Comparison of ENCODE assay signal across 24 cellular contexts in the genomic region with DNA sequence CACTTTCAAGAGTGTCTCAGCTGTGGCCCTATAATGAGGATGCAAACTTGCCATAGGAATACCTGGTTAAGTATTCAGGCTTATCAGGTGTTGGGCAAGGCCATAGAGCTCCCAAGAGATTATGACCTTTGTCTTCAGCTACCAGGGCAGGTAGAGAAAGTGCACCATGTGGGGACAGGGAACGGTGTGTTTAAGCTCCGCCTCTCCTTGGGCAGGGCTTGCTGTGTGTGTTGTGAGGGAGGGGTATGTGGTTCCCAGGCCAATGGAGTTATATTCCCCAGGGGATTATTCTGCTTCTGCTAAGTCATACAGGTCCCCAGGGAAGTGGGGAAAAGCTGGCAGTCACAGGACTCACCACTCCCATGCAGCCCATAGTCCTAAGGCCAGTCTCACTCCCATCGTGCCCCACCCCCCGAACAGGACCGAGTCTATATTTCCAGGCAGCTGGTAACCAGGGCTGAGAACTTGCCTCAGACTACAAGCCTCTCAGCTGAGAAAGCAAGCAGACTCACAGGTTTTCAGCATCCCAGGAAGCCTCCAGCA.
"Had no signal": no experiment of that assay in that cellular context is flagged by ENCODE, and none has a peak within 500 bp of the region (broad histone marks: within the 10 kb centered on the region; RNA-seq: fewer than 3 reads in every experiment).

No MANE protein-coding gene starts in this region.

- FAIRE-seq: islet of Langerhans had no signal

- ATAC-seq: heart left ventricle; lower lobe of right lung; right lobe of liver; stimulated activated memory B cell treated with anti-CD40 and anti-IgM and Interleukin-4, amounts not matched to agents 10 μg/mL and 1 μg/mL and 100 μg/mL, for 72 hours had no signal

- H3K4me3 Mint-ChIP-seq: memory B cell; naive B cell; nephron; stimulated activated memory B cell treated with anti-CD40 and anti-IgM and Interleukin-4, amounts not matched to agents 10 μg/mL and 1 μg/mL and 100 μg/mL, for 72 hours; stimulated activated naive CD8-positive, alpha-beta T cell treated with anti-CD3 and anti-CD28 coated beads, Interleukin-15, Interleukin-2, amounts not matched to agents 100 ng/mL and 50 ng/mL, for 24 hours had no signal

- H3K4me1 ChIP-seq: heart left ventricle, left ventricle myocardium inferior, lower lobe of right lung, parathyroid adenoma, prostate gland, right lobe of liver, spleen, tibial artery, upper lobe of left lung, uterus had no signal

- H3K27me3 ChIP-seq: heart left ventricle, right lobe of liver, spleen, tibial artery, upper lobe of left lung, uterus had no signal

- H3K4me3 ChIP-seq: coronary artery, heart left ventricle, left ventricle myocardium inferior, lower lobe of right lung, prostate gland, right lobe of liver, spleen, tibial artery, upper lobe of left lung, uterus had no signal

- H3K36me3 Mint-ChIP-seq: memory B cell; naive B cell; stimulated activated memory B cell treated with anti-CD40 and anti-IgM and Interleukin-4, amounts not matched to agents 10 μg/mL and 1 μg/mL and 100 μg/mL, for 72 hours had no signal

- H3K36me3 ChIP-seq: heart left ventricle, left ventricle myocardium inferior, lower lobe of right lung, prostate gland, right lobe of liver, spleen, tibial artery, upper lobe of left lung, uterus had no signal

- DNase-seq: effector CD4-positive, alpha-beta T cell; foreskin melanocyte; heart left ventricle; hippocampal formation; left ventricle myocardium inferior; lower lobe of right lung; midbrain; naive B cell; right lobe of liver; spleen; stimulated activated CD4-positive, alpha-beta T cell treated with anti-CD3 and anti-CD28 coated beads, Interleukin-15, amount 100 ng/mL, for 24 hours; stimulated activated CD4-positive, alpha-beta T cell treated with anti-CD3 and anti-CD28 coated beads, Interleukin-1b, Interleukin-23, amount 100 ng/mL, for 48 hours; stimulated activated CD4-positive, alpha-beta T cell treated with anti-CD3 and anti-CD28 coated beads, Interleukin-4, amount 100 ng/mL, for 24 hours; tibial artery; upper lobe of left lung; uterus had no signal

- H2AFZ ChIP-seq: parathyroid adenoma had no signal

- H3K27me3 Mint-ChIP-seq: memory B cell; naive B cell; stimulated activated memory B cell treated with anti-CD40 and anti-IgM and Interleukin-4, amounts not matched to agents 10 μg/mL and 1 μg/mL and 100 μg/mL, for 72 hours; stimulated activated naive CD8-positive, alpha-beta T cell treated with anti-CD3 and anti-CD28 coated beads, Interleukin-15, Interleukin-2, amounts not matched to agents 100 ng/mL and 50 ng/mL, for 24 hours had no signal

- H3K79me2 ChIP-seq: parathyroid adenoma had no signal

- H3K4me1 Mint-ChIP-seq: memory B cell; naive B cell; nephron; stimulated activated memory B cell treated with anti-CD40 and anti-IgM and Interleukin-4, amounts not matched to agents 10 μg/mL and 1 μg/mL and 100 μg/mL, for 72 hours had no signal

- H3K27ac ChIP-seq: coronary artery, heart left ventricle, left ventricle myocardium inferior, lower lobe of right lung, parathyroid adenoma, prostate gland, right lobe of liver, spleen, tibial artery, upper lobe of left lung, uterus had no signal

- H3K9me3 ChIP-seq: lower lobe of right lung, prostate gland, right lobe of liver, tibial artery, uterus had no signal

- H3K9ac ChIP-seq: parathyroid adenoma had no signal

- H3K27ac Mint-ChIP-seq: memory B cell; naive B cell; nephron; stimulated activated memory B cell treated with anti-CD40 and anti-IgM and Interleukin-4, amounts not matched to agents 10 μg/mL and 1 μg/mL and 100 μg/mL, for 72 hours; stimulated activated naive CD8-positive, alpha-beta T cell treated with anti-CD3 and anti-CD28 coated beads, Interleukin-15, Interleukin-2, amounts not matched to agents 100 ng/mL and 50 ng/mL, for 24 hours had no signal
